In the genomic region with DNA sequence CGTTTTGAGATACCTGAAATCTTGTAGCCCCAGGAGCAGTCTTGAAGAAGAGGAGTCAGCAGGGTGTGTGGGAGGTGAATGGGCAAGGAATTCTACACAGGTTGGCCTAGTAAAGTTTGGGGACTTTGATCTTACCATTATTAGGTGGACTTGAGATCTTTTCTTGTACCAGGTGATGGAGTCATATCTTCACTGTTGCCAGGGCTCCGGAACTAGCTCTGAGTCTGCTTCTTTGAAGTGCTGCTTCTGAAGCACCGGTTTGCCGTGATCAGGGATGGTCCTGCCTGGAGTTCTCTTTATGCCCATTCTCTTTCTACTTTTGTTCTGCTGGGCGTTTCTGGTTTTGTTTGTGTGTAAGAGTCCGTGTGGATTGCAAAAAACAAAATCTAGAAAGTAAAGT, we compare ENCODE assay signal across 22 cellular contexts.
"Had no signal": no experiment of that assay in that cellular context is flagged by ENCODE, and none has a peak within 500 bp of the region (broad histone marks: within the 10 kb centered on the region; RNA-seq: fewer than 3 reads in every experiment).

No MANE protein-coding gene starts in this region.

- H3K27me3 ChIP-seq: colonic mucosa, heart left ventricle, stomach, transverse colon had no signal

- ATAC-seq: heart left ventricle, sciatic nerve had no signal

- H3K79me2 ChIP-seq: parathyroid adenoma had no signal

- H3K36me3 ChIP-seq: colonic mucosa, heart left ventricle, lower lobe of right lung, prostate gland, stomach, thoracic aorta, transverse colon had no signal

- H2AFZ ChIP-seq: parathyroid adenoma had no signal

- H3K9ac ChIP-seq: parathyroid adenoma had no signal

- H3K4me3 ChIP-seq: colonic mucosa, heart left ventricle, lower lobe of right lung, prostate gland, stomach, thoracic aorta, transverse colon had no signal

- H3K27ac ChIP-seq: colonic mucosa, heart left ventricle, lower lobe of right lung, parathyroid adenoma, prostate gland, stomach, thoracic aorta, transverse colon had no signal

- H3K9me3 ChIP-seq: colonic mucosa, prostate gland, stomach, thoracic aorta, transverse colon had no signal

- H3K4me1 ChIP-seq: colonic mucosa, parathyroid adenoma, prostate gland had no signal

- FAIRE-seq: endothelial cell of umbilical vein had no signal

- DNase-seq: colonic mucosa; dermis blood vessel endothelial cell; erythroblast; foreskin melanocyte; heart left ventricle; hippocampal formation; lower lobe of right lung; mesenchymal stem cell; midbrain; naive B cell; retina; stimulated activated CD4-positive, alpha-beta T cell treated with anti-CD3 and anti-CD28 coated beads, Interleukin-2, amount 100 ng/mL, for 24 hours; stimulated activated CD4-positive, alpha-beta T cell treated with anti-CD3 and anti-CD28 coated beads, Interleukin-4, amount 100 ng/mL, for 4 hours; stimulated activated naive CD4-positive, alpha-beta T cell; stomach; substantia nigra; transverse colon had no signal
